In the genomic region with DNA sequence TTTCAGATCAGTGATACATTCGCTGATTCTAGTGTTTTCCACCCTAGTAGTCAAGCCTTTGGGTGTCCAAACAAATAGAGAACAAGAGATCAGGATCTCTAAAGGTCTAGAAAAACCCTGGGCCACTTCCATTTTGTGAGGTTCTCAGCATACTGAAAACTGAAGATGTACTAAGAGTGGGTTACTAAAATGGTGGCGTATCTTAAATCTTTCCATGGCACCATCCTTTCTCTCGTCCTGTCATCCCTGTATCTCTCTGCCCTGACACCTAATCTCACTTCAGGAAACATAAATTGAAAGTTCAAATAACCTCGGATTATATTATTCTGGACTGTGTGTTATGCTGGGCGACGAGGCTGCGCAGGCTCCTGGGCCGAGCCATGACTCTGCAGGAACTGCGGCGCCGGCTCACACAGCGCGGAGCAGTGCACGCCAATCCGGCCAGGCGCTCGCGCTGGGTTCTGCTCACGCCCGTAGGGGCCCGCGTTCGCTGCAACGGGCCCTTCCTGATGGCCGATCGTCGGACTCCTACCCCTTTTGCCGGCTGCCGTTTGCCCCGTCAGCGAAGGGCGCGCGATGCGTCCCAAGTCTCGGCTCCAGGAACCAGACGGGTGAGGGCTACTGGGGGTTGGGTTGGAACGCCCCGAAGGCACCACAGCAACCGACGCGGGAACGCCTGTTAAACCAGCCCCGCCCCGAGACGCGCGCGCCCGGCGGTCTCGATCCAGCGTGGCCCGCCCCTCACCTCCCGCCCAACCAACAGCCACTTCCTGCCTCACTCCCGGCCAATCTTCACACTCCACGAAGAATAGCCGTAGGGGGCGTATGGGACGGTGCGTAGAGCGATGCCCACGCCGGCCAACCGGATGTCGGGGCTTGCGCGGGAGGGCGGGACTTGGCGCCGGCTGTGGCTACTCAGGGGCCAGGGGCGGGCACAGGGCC, we compare ENCODE assay signal across 1 cellular context.
TF ChIP-seq lines count a peak whose summit lies in the region.

No MANE protein-coding gene starts in this region.

TF ChIP-seq in HepG2, 621 proteins besides CTCF, POLR2A, EP300 and RAD21 (continued from another document and continues in another):
- no peak; the same call in 1 of the 2 replicates for TF ChIP-seq ISX (CRISPR knock-in tag; conservative IDR thresholded peaks at IDR 0.05)
- peak; percentile 51; the same call in 1 of the 2 replicates for TF ChIP-seq HOXD1 (CRISPR knock-in tag; IDR thresholded peaks at IDR 0.05)
- TF ChIP-seq, protein P1, sequence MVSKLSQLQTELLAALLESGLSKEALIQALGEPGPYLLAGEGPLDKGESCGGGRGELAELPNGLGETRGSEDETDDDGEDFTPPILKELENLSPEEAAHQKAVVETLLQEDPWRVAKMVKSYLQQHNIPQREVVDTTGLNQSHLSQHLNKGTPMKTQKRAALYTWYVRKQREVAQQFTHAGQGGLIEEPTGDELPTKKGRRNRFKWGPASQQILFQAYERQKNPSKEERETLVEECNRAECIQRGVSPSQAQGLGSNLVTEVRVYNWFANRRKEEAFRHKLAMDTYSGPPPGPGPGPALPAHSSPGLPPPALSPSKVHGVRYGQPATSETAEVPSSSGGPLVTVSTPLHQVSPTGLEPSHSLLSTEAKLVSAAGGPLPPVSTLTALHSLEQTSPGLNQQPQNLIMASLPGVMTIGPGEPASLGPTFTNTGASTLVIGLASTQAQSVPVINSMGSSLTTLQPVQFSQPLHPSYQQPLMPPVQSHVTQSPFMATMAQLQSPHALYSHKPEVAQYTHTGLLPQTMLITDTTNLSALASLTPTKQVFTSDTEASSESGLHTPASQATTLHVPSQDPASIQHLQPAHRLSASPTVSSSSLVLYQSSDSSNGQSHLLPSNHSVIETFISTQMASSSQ (IDR thresholded peaks at IDR 0.05; ENCODE audit: low read depth), result no peak
- TF ChIP-seq, protein P1 (CRISPR knock-in tag; IDR thresholded peaks at IDR 0.05; ENCODE audit: borderline replicate concordance), result no peak
- 0 out of 2 replicates have a peak, but pooled peaks have one; percentile 3 for TF ChIP-seq ZNF567 (CRISPR knock-in tag; IDR thresholded peaks at IDR 0.05; ENCODE audit: borderline replicate concordance)
- TF ChIP-seq, protein P2, sequence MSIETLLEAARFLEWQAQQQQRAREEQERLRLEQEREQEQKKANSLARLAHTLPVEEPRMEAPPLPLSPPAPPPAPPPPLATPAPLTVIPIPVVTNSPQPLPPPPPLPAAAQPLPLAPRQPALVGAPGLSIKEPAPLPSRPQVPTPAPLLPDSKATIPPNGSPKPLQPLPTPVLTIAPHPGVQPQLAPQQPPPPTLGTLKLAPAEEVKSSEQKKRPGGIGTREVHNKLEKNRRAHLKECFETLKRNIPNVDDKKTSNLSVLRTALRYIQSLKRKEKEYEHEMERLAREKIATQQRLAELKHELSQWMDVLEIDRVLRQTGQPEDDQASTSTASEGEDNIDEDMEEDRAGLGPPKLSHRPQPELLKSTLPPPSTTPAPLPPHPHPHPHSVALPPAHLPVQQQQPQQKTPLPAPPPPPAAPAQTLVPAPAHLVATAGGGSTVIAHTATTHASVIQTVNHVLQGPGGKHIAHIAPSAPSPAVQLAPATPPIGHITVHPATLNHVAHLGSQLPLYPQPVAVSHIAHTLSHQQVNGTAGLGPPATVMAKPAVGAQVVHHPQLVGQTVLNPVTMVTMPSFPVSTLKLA (IDR thresholded peaks at IDR 0.05), result peak; percentile 37; the same call in 1 of the 2 replicates
- no peak for TF ChIP-seq TBL1XR1 (IDR thresholded peaks at IDR 0.05; ENCODE audit: borderline replicate concordance, low read length, partially characterized antibody)
- peak; percentile 87 for TF ChIP-seq KMT2B (CRISPR knock-in tag; IDR thresholded peaks at IDR 0.05)
- TF ChIP-seq, protein P3, sequence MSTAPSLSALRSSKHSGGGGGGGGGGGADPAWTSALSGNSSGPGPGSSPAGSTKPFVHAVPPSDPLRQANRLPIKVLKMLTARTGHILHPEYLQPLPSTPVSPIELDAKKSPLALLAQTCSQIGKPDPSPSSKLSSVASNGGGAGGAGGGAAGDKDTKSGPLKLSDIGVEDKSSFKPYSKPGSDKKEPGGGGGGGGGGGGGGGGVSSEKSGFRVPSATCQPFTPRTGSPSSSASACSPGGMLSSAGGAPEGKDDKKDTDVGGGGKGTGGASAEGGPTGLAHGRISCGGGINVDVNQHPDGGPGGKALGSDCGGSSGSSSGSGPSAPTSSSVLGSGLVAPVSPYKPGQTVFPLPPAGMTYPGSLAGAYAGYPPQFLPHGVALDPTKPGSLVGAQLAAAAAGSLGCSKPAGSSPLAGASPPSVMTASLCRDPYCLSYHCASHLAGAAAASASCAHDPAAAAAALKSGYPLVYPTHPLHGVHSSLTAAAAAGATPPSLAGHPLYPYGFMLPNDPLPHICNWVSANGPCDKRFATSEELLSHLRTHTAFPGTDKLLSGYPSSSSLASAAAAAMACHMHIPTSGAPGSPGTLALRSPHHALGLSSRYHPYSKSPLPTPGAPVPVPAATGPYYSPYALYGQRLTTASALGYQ (CRISPR knock-in tag; IDR thresholded peaks at IDR 0.05), result peak; percentile 17; the same call in 1 of the 2 replicates
- no peak for TF ChIP-seq ZFP1 (CRISPR knock-in tag; IDR thresholded peaks at IDR 0.05)
- TF ChIP-seq, protein P4, sequence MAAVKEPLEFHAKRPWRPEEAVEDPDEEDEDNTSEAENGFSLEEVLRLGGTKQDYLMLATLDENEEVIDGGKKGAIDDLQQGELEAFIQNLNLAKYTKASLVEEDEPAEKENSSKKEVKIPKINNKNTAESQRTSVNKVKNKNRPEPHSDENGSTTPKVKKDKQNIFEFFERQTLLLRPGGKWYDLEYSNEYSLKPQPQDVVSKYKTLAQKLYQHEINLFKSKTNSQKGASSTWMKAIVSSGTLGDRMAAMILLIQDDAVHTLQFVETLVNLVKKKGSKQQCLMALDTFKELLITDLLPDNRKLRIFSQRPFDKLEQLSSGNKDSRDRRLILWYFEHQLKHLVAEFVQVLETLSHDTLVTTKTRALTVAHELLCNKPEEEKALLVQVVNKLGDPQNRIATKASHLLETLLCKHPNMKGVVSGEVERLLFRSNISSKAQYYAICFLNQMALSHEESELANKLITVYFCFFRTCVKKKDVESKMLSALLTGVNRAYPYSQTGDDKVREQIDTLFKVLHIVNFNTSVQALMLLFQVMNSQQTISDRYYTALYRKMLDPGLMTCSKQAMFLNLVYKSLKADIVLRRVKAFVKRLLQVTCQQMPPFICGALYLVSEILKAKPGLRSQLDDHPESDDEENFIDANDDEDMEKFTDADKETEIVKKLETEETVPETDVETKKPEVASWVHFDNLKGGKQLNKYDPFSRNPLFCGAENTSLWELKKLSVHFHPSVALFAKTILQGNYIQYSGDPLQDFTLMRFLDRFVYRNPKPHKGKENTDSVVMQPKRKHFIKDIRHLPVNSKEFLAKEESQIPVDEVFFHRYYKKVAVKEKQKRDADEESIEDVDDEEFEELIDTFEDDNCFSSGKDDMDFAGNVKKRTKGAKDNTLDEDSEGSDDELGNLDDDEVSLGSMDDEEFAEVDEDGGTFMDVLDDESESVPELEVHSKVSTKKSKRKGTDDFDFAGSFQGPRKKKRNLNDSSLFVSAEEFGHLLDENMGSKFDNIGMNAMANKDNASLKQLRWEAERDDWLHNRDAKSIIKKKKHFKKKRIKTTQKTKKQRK (IDR thresholded peaks at IDR 0.05; ENCODE audit: low read length), result peak; percentile 60; the same call in 1 of the 2 replicates
- TF ChIP-seq ZNF264 (CRISPR knock-in tag; IDR thresholded peaks at IDR 0.05), result peak; percentile 40
- TF ChIP-seq, protein P5, sequence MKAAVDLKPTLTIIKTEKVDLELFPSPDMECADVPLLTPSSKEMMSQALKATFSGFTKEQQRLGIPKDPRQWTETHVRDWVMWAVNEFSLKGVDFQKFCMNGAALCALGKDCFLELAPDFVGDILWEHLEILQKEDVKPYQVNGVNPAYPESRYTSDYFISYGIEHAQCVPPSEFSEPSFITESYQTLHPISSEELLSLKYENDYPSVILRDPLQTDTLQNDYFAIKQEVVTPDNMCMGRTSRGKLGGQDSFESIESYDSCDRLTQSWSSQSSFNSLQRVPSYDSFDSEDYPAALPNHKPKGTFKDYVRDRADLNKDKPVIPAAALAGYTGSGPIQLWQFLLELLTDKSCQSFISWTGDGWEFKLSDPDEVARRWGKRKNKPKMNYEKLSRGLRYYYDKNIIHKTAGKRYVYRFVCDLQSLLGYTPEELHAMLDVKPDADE (CRISPR knock-in tag; IDR thresholded peaks at IDR 0.05), result 0 out of 2 replicates have a peak, but pooled peaks have one; percentile 26
- 0 out of 4 replicates have a peak, but pooled peaks have one; percentile 2 to 42 for TF ChIP-seq MAFK (conservative IDR thresholded peaks at IDR 0.05 in 1 of 2, IDR thresholded peaks at IDR 0.05 in 1 of 2; ENCODE audit: low read length in 2 of 2)
- no peak for TF ChIP-seq ZNF878 (CRISPR knock-in tag; IDR thresholded peaks at IDR 0.05)
- TF ChIP-seq ZNF660 (CRISPR knock-in tag; IDR thresholded peaks at IDR 0.05; ENCODE audit: borderline replicate concordance, low read depth), result no peak
- TF ChIP-seq, protein P6, sequence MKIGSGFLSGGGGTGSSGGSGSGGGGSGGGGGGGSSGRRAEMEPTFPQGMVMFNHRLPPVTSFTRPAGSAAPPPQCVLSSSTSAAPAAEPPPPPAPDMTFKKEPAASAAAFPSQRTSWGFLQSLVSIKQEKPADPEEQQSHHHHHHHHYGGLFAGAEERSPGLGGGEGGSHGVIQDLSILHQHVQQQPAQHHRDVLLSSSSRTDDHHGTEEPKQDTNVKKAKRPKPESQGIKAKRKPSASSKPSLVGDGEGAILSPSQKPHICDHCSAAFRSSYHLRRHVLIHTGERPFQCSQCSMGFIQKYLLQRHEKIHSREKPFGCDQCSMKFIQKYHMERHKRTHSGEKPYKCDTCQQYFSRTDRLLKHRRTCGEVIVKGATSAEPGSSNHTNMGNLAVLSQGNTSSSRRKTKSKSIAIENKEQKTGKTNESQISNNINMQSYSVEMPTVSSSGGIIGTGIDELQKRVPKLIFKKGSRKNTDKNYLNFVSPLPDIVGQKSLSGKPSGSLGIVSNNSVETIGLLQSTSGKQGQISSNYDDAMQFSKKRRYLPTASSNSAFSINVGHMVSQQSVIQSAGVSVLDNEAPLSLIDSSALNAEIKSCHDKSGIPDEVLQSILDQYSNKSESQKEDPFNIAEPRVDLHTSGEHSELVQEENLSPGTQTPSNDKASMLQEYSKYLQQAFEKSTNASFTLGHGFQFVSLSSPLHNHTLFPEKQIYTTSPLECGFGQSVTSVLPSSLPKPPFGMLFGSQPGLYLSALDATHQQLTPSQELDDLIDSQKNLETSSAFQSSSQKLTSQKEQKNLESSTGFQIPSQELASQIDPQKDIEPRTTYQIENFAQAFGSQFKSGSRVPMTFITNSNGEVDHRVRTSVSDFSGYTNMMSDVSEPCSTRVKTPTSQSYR (CRISPR knock-in tag; IDR thresholded peaks at IDR 0.05; ENCODE audit: borderline replicate concordance), result peak; percentile 55; the same call in 1 of the 2 replicates
- TF ChIP-seq ISL2 (CRISPR knock-in tag; IDR thresholded peaks at IDR 0.05), result peak; percentile 36; the same call in 1 of the 2 replicates
- peak; percentile 39 for TF ChIP-seq ATF7-NPFF (CRISPR knock-in tag; IDR thresholded peaks at IDR 0.05; ENCODE audit: low read depth)
- peak; percentile 24; the same call in 1 of the 2 replicates for TF ChIP-seq ZSCAN25 (CRISPR knock-in tag; IDR thresholded peaks at IDR 0.05)
- 0 out of 2 replicates have a peak, but pooled peaks have one; percentile 29 for TF ChIP-seq RBAK (CRISPR knock-in tag; IDR thresholded peaks at IDR 0.05)
- no peak for TF ChIP-seq ZNF24 (IDR thresholded peaks at IDR 0.05)
- TF ChIP-seq ZSCAN21 (CRISPR knock-in tag; IDR thresholded peaks at IDR 0.05; ENCODE audit: borderline replicate concordance), result no peak; the same call in 1 of the 2 replicates
- TF ChIP-seq SP2 (CRISPR knock-in tag; IDR thresholded peaks at IDR 0.05), result peak; percentile 100
- no peak for TF ChIP-seq CHCHD3 (CRISPR knock-in tag; IDR thresholded peaks at IDR 0.05)
- TF ChIP-seq, protein P7, sequence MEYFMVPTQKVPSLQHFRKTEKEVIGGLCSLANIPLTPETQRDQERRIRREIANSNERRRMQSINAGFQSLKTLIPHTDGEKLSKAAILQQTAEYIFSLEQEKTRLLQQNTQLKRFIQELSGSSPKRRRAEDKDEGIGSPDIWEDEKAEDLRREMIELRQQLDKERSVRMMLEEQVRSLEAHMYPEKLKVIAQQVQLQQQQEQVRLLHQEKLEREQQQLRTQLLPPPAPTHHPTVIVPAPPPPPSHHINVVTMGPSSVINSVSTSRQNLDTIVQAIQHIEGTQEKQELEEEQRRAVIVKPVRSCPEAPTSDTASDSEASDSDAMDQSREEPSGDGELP (IDR thresholded peaks at IDR 0.05; ENCODE audit: borderline replicate concordance, low read depth), result peak; percentile 55; the same call in 1 of the 2 replicates
- TF ChIP-seq HOXA9 (CRISPR knock-in tag; IDR thresholded peaks at IDR 0.05; ENCODE audit: borderline replicate concordance), result 0 out of 2 replicates have a peak, but pooled peaks have one; percentile 32
- no peak for TF ChIP-seq ZNF383 (CRISPR knock-in tag; IDR thresholded peaks at IDR 0.05; ENCODE audit: borderline replicate concordance)
- TF ChIP-seq EHMT2 (IDR thresholded peaks at IDR 0.05; ENCODE audit: borderline replicate concordance, low read depth, low read length), result no peak
- TF ChIP-seq ZNF17 (CRISPR knock-in tag; IDR thresholded peaks at IDR 0.05), result no peak
- 0 out of 2 replicates have a peak, but pooled peaks have one; percentile 20 for TF ChIP-seq RFX5 (IDR thresholded peaks at IDR 0.05; ENCODE audit: low read depth, low read length)
- TF ChIP-seq HES4 (CRISPR knock-in tag; IDR thresholded peaks at IDR 0.05; ENCODE audit: borderline replicate concordance), result no peak
- TF ChIP-seq SOX5 (CRISPR knock-in tag; IDR thresholded peaks at IDR 0.05; ENCODE audit: borderline replicate concordance), result no peak
- no peak for TF ChIP-seq SMC3 (IDR thresholded peaks at IDR 0.05; ENCODE audit: low read length)
- no peak for TF ChIP-seq PRMT3 (CRISPR knock-in tag; IDR thresholded peaks at IDR 0.05; ENCODE audit: borderline replicate concordance, low read depth)
- TF ChIP-seq ZNF768 (CRISPR knock-in tag; IDR thresholded peaks at IDR 0.05), result peak; percentile 78; the same call in 1 of the 2 replicates
- TF ChIP-seq HIVEP1 (CRISPR knock-in tag; IDR thresholded peaks at IDR 0.05), result no peak
- TF ChIP-seq NRL (CRISPR knock-in tag; IDR thresholded peaks at IDR 0.05; ENCODE audit: borderline replicate concordance), result no peak
- TF ChIP-seq ZNF670 (CRISPR knock-in tag; IDR thresholded peaks at IDR 0.05; ENCODE audit: borderline replicate concordance), result peak; percentile 97
- TF ChIP-seq CREM (IDR thresholded peaks at IDR 0.05), result peak; percentile 67
- no peak for TF ChIP-seq CREM (CRISPR knock-in tag; IDR thresholded peaks at IDR 0.05)
- no peak for TF ChIP-seq DNMT3B (CRISPR knock-in tag; conservative IDR thresholded peaks at IDR 0.05)
- no peak for TF ChIP-seq NCOA5 (CRISPR knock-in tag; IDR thresholded peaks at IDR 0.05)
